In the genomic region with DNA sequence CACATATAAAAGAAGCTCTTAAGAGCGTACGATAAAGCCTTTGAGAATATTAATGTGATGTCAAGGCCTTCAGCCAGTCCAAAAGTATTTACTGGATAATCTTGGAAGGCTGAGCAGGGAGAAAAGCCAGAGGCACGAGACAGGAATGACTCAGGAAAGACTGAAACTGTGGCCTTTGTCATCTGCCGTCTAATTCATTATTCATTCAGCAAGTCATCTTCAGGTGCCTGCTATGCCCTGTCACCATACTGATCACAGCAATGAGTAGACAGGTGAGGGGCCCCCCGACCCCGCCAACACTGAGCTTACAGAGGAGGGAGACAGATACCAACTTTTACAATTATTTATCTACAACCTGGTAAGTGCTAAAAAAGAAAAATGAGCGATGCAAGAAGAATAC, we compare ENCODE assay signal across 15 cellular contexts.
DNase-seq lines count a peak whose midpoint lies in the region; TF ChIP-seq lines count a peak whose summit lies in the region.
"Had no signal": no experiment of that assay in that cellular context is flagged by ENCODE, and none has a peak within 500 bp of the region (broad histone marks: within the 10 kb centered on the region; RNA-seq: fewer than 3 reads in every experiment).

No MANE protein-coding gene starts in this region.

- no peaks in the 10 kb centered on the region for H3K9me3 Mint-ChIP-seq in activated CD4-positive, alpha-beta T cell treated with anti-CD3 and anti-CD28 coated beads, Interleukin-2, amount 10 ng/mL, durations not matched to agents 24 days and 14 days
- no peaks in the 10 kb centered on the region for H3K9me3 Mint-ChIP-seq in brain
- H3K9me3 Mint-ChIP-seq: CD4-positive, alpha-beta memory T cell; IgD-negative memory B cell; naive B cell; stimulated activated naive CD8-positive, alpha-beta T cell treated with anti-CD3 and anti-CD28 coated beads, Interleukin-15, amount 100 ng/mL, for 72 hours had no signal

- no peaks in the 10 kb centered on the region for H3K27me3 Mint-ChIP-seq in activated CD4-positive, alpha-beta T cell treated with anti-CD3 and anti-CD28 coated beads, Interleukin-2, amount 10 ng/mL, durations not matched to agents 24 days and 14 days
- H3K27me3 Mint-ChIP-seq in brain, result no peaks in the 10 kb centered on the region
- H3K27me3 Mint-ChIP-seq: CD4-positive, alpha-beta memory T cell; IgD-negative memory B cell; naive B cell; stimulated activated naive CD8-positive, alpha-beta T cell treated with anti-CD3 and anti-CD28 coated beads, Interleukin-15, amount 100 ng/mL, for 72 hours had no signal

- no peak overlapping the region for H3K9ac ChIP-seq in neural cell (ENCODE audit: low read length)

- H3K4me1 Mint-ChIP-seq in activated CD4-positive, alpha-beta T cell treated with anti-CD3 and anti-CD28 coated beads, Interleukin-2, amount 10 ng/mL, durations not matched to agents 24 days and 14 days, result peaks cover 28% of the 10 kb centered on the region
- H3K4me1 Mint-ChIP-seq in brain, result peaks cover 31% of the 10 kb centered on the region

- H3K4me3 Mint-ChIP-seq in activated CD4-positive, alpha-beta T cell treated with anti-CD3 and anti-CD28 coated beads, Interleukin-2, amount 10 ng/mL, durations not matched to agents 24 days and 14 days, result no peak overlapping the region
- H3K4me3 Mint-ChIP-seq in brain, result no peak overlapping the region
- H3K4me3 Mint-ChIP-seq: CD4-positive, alpha-beta memory T cell; IgD-negative memory B cell; naive B cell; stimulated activated naive CD8-positive, alpha-beta T cell treated with anti-CD3 and anti-CD28 coated beads, Interleukin-15, amount 100 ng/mL, for 72 hours had no signal

- H2AFZ ChIP-seq in neural cell (ENCODE audit: low read depth, low read length), result no peak overlapping the region

- no peaks in the 10 kb centered on the region for H3K27me3 ChIP-seq in neural cell (ENCODE audit: insufficient read depth, low read depth, low read length)

- no peaks in the 10 kb centered on the region for H3K9me3 ChIP-seq in neural cell (ENCODE audit: low read length)

- no peaks in the 10 kb centered on the region for H3K9me2 ChIP-seq in neural cell (ENCODE audit: insufficient read depth, low read length)

- no peaks in the 10 kb centered on the region for H3K79me2 ChIP-seq in neural cell (replicated peaks; ENCODE audit: insufficient read depth, low read length)

- no peaks in the 10 kb centered on the region for H4K20me1 ChIP-seq in neural cell (ENCODE audit: insufficient read depth)

- H3K4me3 ChIP-seq in neural cell (ENCODE audit: low read length), result no peak overlapping the region
- H3K4me3 ChIP-seq: smooth muscle cell had no signal

- H3K27ac ChIP-seq in neural cell (ENCODE audit: low read length), result no peak overlapping the region

- no peak overlapping the region for H3K4me2 ChIP-seq in neural cell (ENCODE audit: low read length)
- H3K4me2 ChIP-seq: smooth muscle cell had no signal

- H3K27ac Mint-ChIP-seq in activated CD4-positive, alpha-beta T cell treated with anti-CD3 and anti-CD28 coated beads, Interleukin-2, amount 10 ng/mL, durations not matched to agents 24 days and 14 days, result peak overlapping the region; percentile 67
- peak overlapping the region in 3 of 5 experiments; percentile 54 to 94 (median 72) for H3K27ac Mint-ChIP-seq in brain

- H3K36me3 ChIP-seq in neural cell (ENCODE audit: insufficient read depth, low read length), result no peaks in the 10 kb centered on the region

- no peak for DNase-seq in activated CD4-positive, alpha-beta T cell treated with anti-CD3 and anti-CD28 coated beads, Interleukin-2, amount 10 ng/mL, durations not matched to agents 24 days and 14 days
- DNase-seq in activated CD4-positive, alpha-beta T cell treated with anti-CD3 and anti-CD28 coated beads, Interleukin-2, amount 50 U/mL, for 48 hours, result no peak
- DNase-seq in GM03348 (ENCODE audit: low spot score) (peak; percentile 31), NCI-H146 (lab: John Stamatoyannopoulos, UW) (no peak), dermis blood vessel endothelial cell (no peak), DMS153 treated with DMSO at 0.1 percent for 48 hours (lab: John Stamatoyannopoulos, UW; ENCODE audit: unreplicated experiment) (no peak)
- DNase-seq: CD4-positive, alpha-beta memory T cell; DMS79 treated with DMSO at 0.1 percent for 48 hours; naive B cell; NCI-H2107; stimulated activated naive CD8-positive, alpha-beta T cell treated with anti-CD3 and anti-CD28 coated beads, Interleukin-15, amount 100 ng/mL, for 72 hours had no signal

- H3K36me3 Mint-ChIP-seq in activated CD4-positive, alpha-beta T cell treated with anti-CD3 and anti-CD28 coated beads, Interleukin-2, amount 10 ng/mL, durations not matched to agents 24 days and 14 days (ENCODE audit: low read depth), result peaks cover 63% of the 10 kb centered on the region
- H3K36me3 Mint-ChIP-seq in brain, result peaks cover 40% of the 10 kb centered on the region
- H3K36me3 Mint-ChIP-seq: IgD-negative memory B cell had no signal

- intact Hi-C loops in activated CD4-positive, alpha-beta T cell treated with anti-CD3 and anti-CD28 coated beads, Interleukin-2, amount 10 ng/mL, durations not matched to agents 24 days and 14 days (cut with micrococcal nuclease), result no loop called here

- TF ChIP-seq RAD21 in neural cell (conservative IDR thresholded peaks at IDR 0.05), result no peak

- no peaks in the 10 kb centered on the region for H3F3A ChIP-seq in neural cell (ENCODE audit: insufficient read depth, low read length, poor library complexity, severe bottlenecking)

- TF ChIP-seq EP300 in neural cell (conservative IDR thresholded peaks at IDR 0.05; ENCODE audit: poor library complexity, severe bottlenecking), result peak; percentile 37

- TF ChIP-seq CTCF in brain (conservative IDR thresholded peaks at IDR 0.05), result no peak
- peak; percentile 19 for TF ChIP-seq CTCF in neural cell (IDR thresholded peaks at IDR 0.05; ENCODE audit: poor library complexity, severe bottlenecking)

TF ChIP-seq in neural cell, 6 proteins besides CTCF, POLR2A, EP300 and RAD21:
- TF ChIP-seq POLR2AphosphoS5 (IDR thresholded peaks at IDR 0.05) (peak; percentile 37), MXI1 (conservative IDR thresholded peaks at IDR 0.05; ENCODE audit: poor library complexity, severe bottlenecking) (peak; percentile 6), EZH2 (IDR thresholded peaks at IDR 0.05; ENCODE audit: borderline replicate concordance, insufficient read depth, low read length, poor library complexity, severe bottlenecking) (no peak)
